10 cellular contexts compared by ENCODE assay signal in genomic region chr15:78878356-78878755, GRCh38. TPM values are rescaled to one million over a fixed set of nuclear protein-coding genes. Genes with fewer than 3 reads are reported as not detected.
DNase-seq lines count a peak whose midpoint lies in the region; ATAC-seq and TF ChIP-seq lines count a peak whose summit lies in the region.
"Had no signal": no experiment of that assay in that cellular context is flagged by ENCODE, and none has a peak within 500 bp of the region (broad histone marks: within the 10 kb centered on the region; RNA-seq: fewer than 3 reads in every experiment).

No MANE protein-coding gene starts in this region.

- H3K79me2 ChIP-seq in DND-41 (ENCODE audit: insufficient read depth, low read length), result peaks cover 99% of the 10 kb centered on the region

- H3K4me1 Mint-ChIP-seq in brain (peaks cover 92% of the 10 kb centered on the region), nephron (peaks cover 51% of the 10 kb centered on the region)

- no peak overlapping the region for H3K27ac ChIP-seq in DND-41 (ENCODE audit: low read length)
- no peak overlapping the region for H3K27ac ChIP-seq in colonic mucosa

- intact Hi-C loops in colonic mucosa (cut with DNase I), result no loop called here

- DNase-seq in DND-41 (no peak), M059J (ENCODE audit: low read depth) (peak; percentile 63), SKM-1 (lab: John Stamatoyannopoulos, UW; ENCODE audit: unreplicated experiment) (no peak), colonic mucosa (no peak), NCI-H2171 treated with DMSO at 0.1 percent for 48 hours (lab: John Stamatoyannopoulos, UW) (no peak)
- DNase-seq: NCI-H510A treated with DMSO at 0.1 percent for 48 hours; stimulated activated CD4-positive, alpha-beta T cell treated with anti-CD3 and anti-CD28 coated beads, Interleukin-4, amount 100 ng/mL, for 4 hours had no signal

- H3K9me3 ChIP-seq in DND-41 (ENCODE audit: insufficient read depth, low read length, severe bottlenecking) (no peaks in the 10 kb centered on the region), colonic mucosa (no peaks in the 10 kb centered on the region)

- H3K4me1 ChIP-seq in DND-41 (ENCODE audit: insufficient read depth, low read length) (peaks cover 44% of the 10 kb centered on the region), colonic mucosa (peaks cover 9% of the 10 kb centered on the region)

- H3K4me3 Mint-ChIP-seq in brain (peak overlapping the region; percentile 22 to 98 (median 70)), nephron (peak overlapping the region; percentile 12 to 48 (median 35))

- peaks cover 8% of the 10 kb centered on the region for H3K27me3 Mint-ChIP-seq in brain
- no peaks in the 10 kb centered on the region for H3K27me3 Mint-ChIP-seq in nephron (ENCODE audit: low read depth)

- TF ChIP-seq CTCF in DND-41 (IDR thresholded peaks at IDR 0.05; ENCODE audit: borderline replicate concordance, extremely low read depth, low read length, poor library complexity, severe bottlenecking) (no peak), brain (conservative IDR thresholded peaks at IDR 0.05) (no peak), nephron (IDR thresholded peaks at IDR 0.05; ENCODE audit: unreplicated experiment in 3 of 3) (no peak), colonic mucosa (IDR thresholded peaks at IDR 0.05) (no peak)

- H2AFZ ChIP-seq in DND-41 (ENCODE audit: low read depth, low read length), result no peak overlapping the region

- ATAC-seq in DND-41 (ENCODE audit: insufficient read depth, low read depth) (no peak), GM18907 (IDR thresholded peaks at IDR 0.05; ENCODE audit: unreplicated experiment) (no peak)

- H3K36me3 ChIP-seq in DND-41 (ENCODE audit: insufficient read depth, low read length), result peaks cover 53% of the 10 kb centered on the region
- H3K36me3 ChIP-seq in colonic mucosa, result no peaks in the 10 kb centered on the region

- peak overlapping the region; percentile 81; the same call in 1 of the 2 replicates for H3K4me2 ChIP-seq in DND-41 (ENCODE audit: insufficient read depth, low read length)

- H3K9me3 Mint-ChIP-seq in brain (peaks cover 0 to 3% (median 0%) of the 10 kb centered on the region in 5 experiments), nephron (no peaks in the 10 kb centered on the region)

- H3K9ac ChIP-seq in DND-41 (ENCODE audit: low read depth, low read length), result no peak overlapping the region
- no peak overlapping the region for H3K9ac ChIP-seq in colonic mucosa (ENCODE audit: low read depth in 2 of 2, low read length in 2 of 2)

- H3K27ac Mint-ChIP-seq in brain (peak overlapping the region in 3 of 5 experiments; percentile 35 to 82 (median 56)), nephron (peak overlapping the region in 2 of 3 experiments; percentile 37 to 63)

- H3K36me3 Mint-ChIP-seq in brain (peaks cover 54% of the 10 kb centered on the region), nephron (ENCODE audit: low read depth) (peaks cover 28% of the 10 kb centered on the region)

- H3K27me3 ChIP-seq in DND-41 (ENCODE audit: insufficient read depth, low read length, poor library complexity) (no peaks in the 10 kb centered on the region), colonic mucosa (no peaks in the 10 kb centered on the region)

- H4K20me1 ChIP-seq in DND-41 (ENCODE audit: insufficient read depth, low read length), result peaks cover 97% of the 10 kb centered on the region

- H3K4me3 ChIP-seq in DND-41 (ENCODE audit: low read depth in 1 of 2, low read length in 2 of 2) (no peak overlapping the region; a peak in 1 of 4 replicates), colonic mucosa (no peak overlapping the region)

RNA-seq across cellular contexts. Expression of gene MORF4L1, which starts 5.7 kb away (rescaled TPM):
- 225 and 272 TPM in 2 replicates for total RNA-seq in M059J (2014; rRNA removed; shearing (Covaris generic))
- polyA plus RNA-seq in brain (ENCODE audit: insufficient read depth, low read depth, low replicate concordance), result 374 TPM
- total RNA-seq in colonic mucosa, result 100 to 1,000 TPM; 221 to 237 TPM
